In genomic region chr16:166375-167116, GRCh38 we compare ENCODE assay signal across 15 cellular contexts. TPM values are rescaled to one million over a fixed set of nuclear protein-coding genes. Genes with fewer than 3 reads are reported as not detected.
DNase-seq lines count a peak whose midpoint lies in the region; ATAC-seq and TF ChIP-seq lines count a peak whose summit lies in the region.
"Had no signal": no experiment of that assay in that cellular context is flagged by ENCODE, and none has a peak within 500 bp of the region (broad histone marks: within the 10 kb centered on the region; RNA-seq: fewer than 3 reads in every experiment).

No MANE protein-coding gene starts in this region.

- POLR2A ChIA-PET in CD8-positive, alpha-beta T cell (lab: Charles Lee), result no interaction called here
- POLR2A ChIA-PET in naive thymus-derived CD8-positive, alpha-beta T cell (lab: Charles Lee), result no interaction called here

- no peaks in the 10 kb centered on the region for H3K9me3 ChIP-seq in CD8-positive, alpha-beta T cell (ENCODE audit: low read length)
- H3K9me3 ChIP-seq in HUES64 (ENCODE audit: insufficient read depth, low read depth, low read length), result no peaks in the 10 kb centered on the region
- no peaks in the 10 kb centered on the region for H3K9me3 ChIP-seq in effector memory CD4-positive, alpha-beta T cell (ENCODE audit: control insufficient read depth, low read length)
- no peaks in the 10 kb centered on the region for H3K9me3 ChIP-seq in stomach
- H3K9me3 ChIP-seq: gastrocnemius medialis had no signal

- CTCF ChIA-PET in CD8-positive, alpha-beta T cell (lab: Charles Lee), result no interaction called here

- WGBS in HUES64, result 13% methylated on average over 43 of the region's 45 CpGs
- WGBS in stomach, 5 donors, result 4 to 7% (median 5%) methylated on average over 23 to 45 of the region's 45 CpGs

- H3K27ac ChIP-seq in CD8-positive, alpha-beta T cell (ENCODE audit: low read depth, low read length), result no peak overlapping the region
- H3K27ac ChIP-seq in HUES64 (ENCODE audit: low read depth, low read length) (no peak overlapping the region), stomach (no peak overlapping the region)
- no peak overlapping the region for H3K27ac ChIP-seq in effector memory CD4-positive, alpha-beta T cell (ENCODE audit: insufficient read depth, low read length, poor library complexity, severe bottlenecking)
- H3K27ac ChIP-seq: gastrocnemius medialis had no signal

- H3K9me3 Mint-ChIP-seq in CD8-positive, alpha-beta T cell, result no peaks in the 10 kb centered on the region
- no peaks in the 10 kb centered on the region for H3K9me3 Mint-ChIP-seq in naive thymus-derived CD8-positive, alpha-beta T cell
- H3K9me3 Mint-ChIP-seq: activated B cell treated with CpG ODN at 0.5 μM for 24 hours; activated naive CD4-positive, alpha-beta T cell treated with anti-CD3 and anti-CD28 coated beads for 36 hours had no signal

- DNase-seq in CD8-positive, alpha-beta T cell, result no peak
- DNase-seq in effector memory CD4-positive, alpha-beta T cell, result no peak
- DNase-seq in naive thymus-derived CD8-positive, alpha-beta T cell, result no peak
- DNase-seq in RKO (ENCODE audit: low spot score) (no peak), stomach (no peak), A172 (ENCODE audit: low spot score) (no peak)
- DNase-seq: activated B cell treated with CpG ODN at 0.5 μM for 24 hours; activated naive CD4-positive, alpha-beta T cell treated with anti-CD3 and anti-CD28 coated beads for 36 hours; gastrocnemius medialis; islet precursor cell; NCI-H2029 treated with DMSO at 0.1 percent for 48 hours had no signal

- no peak for TF ChIP-seq POLR2A in stomach (IDR thresholded peaks at IDR 0.05)

- H3K4me1 ChIP-seq in CD8-positive, alpha-beta T cell (ENCODE audit: insufficient read depth, low read length), result peaks cover 19% of the 10 kb centered on the region
- peaks cover 17% of the 10 kb centered on the region for H3K4me1 ChIP-seq in HUES64 (ENCODE audit: insufficient read depth, low read length)
- H3K4me1 ChIP-seq in effector memory CD4-positive, alpha-beta T cell (ENCODE audit: control insufficient read depth, insufficient read depth, low read length, poor library complexity, severe bottlenecking), result peaks cover 18% of the 10 kb centered on the region
- H3K4me1 ChIP-seq in stomach, result peaks cover 16 to 25% (median 19%) of the 10 kb centered on the region in 4 donors

- TF ChIP-seq CTCF in CD8-positive, alpha-beta T cell (IDR thresholded peaks at IDR 0.05), result no peak
- TF ChIP-seq CTCF in stomach (IDR thresholded peaks at IDR 0.05), result no peak

- H3K4me1 Mint-ChIP-seq in CD8-positive, alpha-beta T cell (ENCODE audit: low read depth), result peaks cover 4% of the 10 kb centered on the region
- H3K4me1 Mint-ChIP-seq in naive thymus-derived CD8-positive, alpha-beta T cell, result peaks cover 4 to 18% (median 14%) of the 10 kb centered on the region in 4 donors

- no peaks in the 10 kb centered on the region for H3K36me3 Mint-ChIP-seq in CD8-positive, alpha-beta T cell
- H3K36me3 Mint-ChIP-seq in naive thymus-derived CD8-positive, alpha-beta T cell, result no peaks in the 10 kb centered on the region

- H3K27ac Mint-ChIP-seq in CD8-positive, alpha-beta T cell, result no peak overlapping the region
- peak overlapping the region in 2 of 10 donors; percentile 18 to 59 for H3K27ac Mint-ChIP-seq in naive thymus-derived CD8-positive, alpha-beta T cell
- H3K27ac Mint-ChIP-seq: activated B cell treated with CpG ODN at 0.5 μM for 24 hours; activated naive CD4-positive, alpha-beta T cell treated with anti-CD3 and anti-CD28 coated beads for 36 hours had no signal

- intact Hi-C loops in CD8-positive, alpha-beta T cell (cut with DNase I, micrococcal nuclease), result no loop called here
- intact Hi-C loops in stomach (cut with DNase I; ENCODE audit: low total_unique reads), result no loop called here

- no peak overlapping the region for H3K4me3 ChIP-seq in CD8-positive, alpha-beta T cell (ENCODE audit: low read depth, low read length)
- H3K4me3 ChIP-seq in HUES64 (ENCODE audit: low read length) (peak overlapping the region; percentile 49; the same call in 1 of the 2 replicates), stomach (peak overlapping the region in 1 of 4 donors; percentile 35)
- H3K4me3 ChIP-seq in effector memory CD4-positive, alpha-beta T cell (ENCODE audit: insufficient read depth, low read depth, low read length, poor library complexity, severe bottlenecking), result peak overlapping the region; percentile 12

- ATAC-seq in CD8-positive, alpha-beta T cell, result no peak
- ATAC-seq in naive thymus-derived CD8-positive, alpha-beta T cell, result peak; percentile 56 to 60
- ATAC-seq: gastrocnemius medialis had no signal

- no peak for TF ChIP-seq EP300 in stomach (IDR thresholded peaks at IDR 0.05)

- peaks cover 47% of the 10 kb centered on the region for H3K27me3 Mint-ChIP-seq in CD8-positive, alpha-beta T cell (ENCODE audit: low read depth)
- peaks cover 15 to 69% (median 34%) of the 10 kb centered on the region in 5 donors for H3K27me3 Mint-ChIP-seq in naive thymus-derived CD8-positive, alpha-beta T cell

- H3K27me3 ChIP-seq in CD8-positive, alpha-beta T cell (ENCODE audit: insufficient read depth, low read length), result peaks cover 29% of the 10 kb centered on the region
- H3K27me3 ChIP-seq in HUES64 (ENCODE audit: insufficient read depth, low read length), result peaks cover 78% of the 10 kb centered on the region
- peaks cover 31% of the 10 kb centered on the region for H3K27me3 ChIP-seq in effector memory CD4-positive, alpha-beta T cell (replicated peaks; ENCODE audit: control insufficient read depth, insufficient read depth, low read length, poor library complexity, severe bottlenecking)
- H3K27me3 ChIP-seq in stomach, result peaks cover 26 to 88% (median 59%) of the 10 kb centered on the region in 3 donors

- no peak overlapping the region for H3K9ac ChIP-seq in HUES64 (ENCODE audit: low read depth, low read length)

- H3K36me3 ChIP-seq in CD8-positive, alpha-beta T cell (ENCODE audit: insufficient read depth, low read length), result no peaks in the 10 kb centered on the region
- H3K36me3 ChIP-seq in HUES64 (ENCODE audit: insufficient read depth, low read length), result no peaks in the 10 kb centered on the region
- H3K36me3 ChIP-seq in effector memory CD4-positive, alpha-beta T cell (ENCODE audit: control insufficient read depth, insufficient read depth, low read length), result no peaks in the 10 kb centered on the region
- no peaks in the 10 kb centered on the region for H3K36me3 ChIP-seq in stomach
- H3K36me3 ChIP-seq: gastrocnemius medialis had no signal

- H3K4me3 Mint-ChIP-seq in CD8-positive, alpha-beta T cell, result peak overlapping the region; percentile 21
- H3K4me3 Mint-ChIP-seq in naive thymus-derived CD8-positive, alpha-beta T cell, result peak overlapping the region in 8 of 10 donors; percentile 20 to 65 (median 48)
- H3K4me3 Mint-ChIP-seq: activated B cell treated with CpG ODN at 0.5 μM for 24 hours; activated naive CD4-positive, alpha-beta T cell treated with anti-CD3 and anti-CD28 coated beads for 36 hours had no signal

RNA-seq across cellular contexts. Expression of gene HBM, which starts 0.8 kb away (rescaled TPM):
- total RNA-seq in CD8-positive, alpha-beta T cell, result not detected
- polyA plus RNA-seq in HUES64 (2013, experiment 1 of 2), result not detected
- polyA plus RNA-seq in HUES64 (2013, experiment 2 of 2), result not detected
- not detected for total RNA-seq in naive thymus-derived CD8-positive, alpha-beta T cell
- polyA plus RNA-seq in naive thymus-derived CD8-positive, alpha-beta T cell, result not detected
- total RNA-seq in stomach, result 10 to 100 TPM in 1 of 5 donors, not detected in 4; 10.3 TPM
- not detected for polyA plus RNA-seq in stomach
- total RNA-seq in A172 (2014; rRNA removed; shearing (Covaris generic)), result not detected in 2 replicates
- total RNA-seq: activated B cell treated with CpG ODN at 0.5 μM for 24 hours; activated naive CD4-positive, alpha-beta T cell treated with anti-CD3 and anti-CD28 coated beads for 36 hours; bronchial epithelial cell; gastrocnemius medialis; LHCN-M2; mucosa of gallbladder had no signal

RNA-seq across cellular contexts. Expression of gene HBA2, which starts 6.1 kb away (rescaled TPM):
- not detected for total RNA-seq in CD8-positive, alpha-beta T cell
- not detected for polyA plus RNA-seq in HUES64 (2013, experiment 1 of 2)
- polyA plus RNA-seq in HUES64 (2013, experiment 2 of 2), result 1.3 TPM
- not detected for total RNA-seq in naive thymus-derived CD8-positive, alpha-beta T cell
- polyA plus RNA-seq in naive thymus-derived CD8-positive, alpha-beta T cell, result 1 to 10 TPM in 1 of 3 donors, under 1 TPM in 1, not detected in 1; 0.89 to 8.6 TPM
- 100 to 1,000 TPM in 1 of 5 donors, 10 to 100 TPM in 2, 1 to 10 TPM in 1, not detected in 1; 8.4 to 570 (median 32.0) TPM for total RNA-seq in stomach
- polyA plus RNA-seq in stomach, result 10 to 100 TPM in 2 of 3 donors, 1 to 10 TPM in 1; 3.5 to 21.3 (median 17.0) TPM
- total RNA-seq in A172 (2014; rRNA removed; shearing (Covaris generic)), result not detected in 2 replicates
- total RNA-seq: bronchial epithelial cell, LHCN-M2 had no signal

RNA-seq across cellular contexts. Expression of gene HBA1, which starts 9.9 kb away (rescaled TPM):
- total RNA-seq in CD8-positive, alpha-beta T cell, result under 1 TPM in 1 of 2 experiments, not detected in 1; 0.68 TPM
- 0.85 TPM for polyA plus RNA-seq in HUES64 (2013, experiment 1 of 2)
- polyA plus RNA-seq in HUES64 (2013, experiment 2 of 2), result not detected
- not detected for total RNA-seq in naive thymus-derived CD8-positive, alpha-beta T cell
- 1 to 10 TPM in 1 of 3 donors, not detected in 2; 1.7 TPM for polyA plus RNA-seq in naive thymus-derived CD8-positive, alpha-beta T cell
- 100 to 1,000 TPM in 1 of 5 donors, 10 to 100 TPM in 1, not detected in 3; 34.8 to 263 TPM for total RNA-seq in stomach
- 1 to 10 TPM in 1 of 3 donors, under 1 TPM in 1, not detected in 1; 0.88 to 5.7 TPM for polyA plus RNA-seq in stomach
- not detected in 2 replicates for total RNA-seq in A172 (2014; rRNA removed; shearing (Covaris generic))
- total RNA-seq: activated naive CD4-positive, alpha-beta T cell treated with anti-CD3 and anti-CD28 coated beads for 36 hours; bronchial epithelial cell; LHCN-M2 had no signal

RNA-seq across cellular contexts. Expression of gene HBQ1, which starts 13.7 kb away (rescaled TPM):
- total RNA-seq in CD8-positive, alpha-beta T cell, result not detected
- polyA plus RNA-seq in HUES64 (2013, experiment 1 of 2), result 0.45 TPM
- 0.95 TPM for polyA plus RNA-seq in HUES64 (2013, experiment 2 of 2)
- total RNA-seq in naive thymus-derived CD8-positive, alpha-beta T cell, result not detected
- polyA plus RNA-seq in naive thymus-derived CD8-positive, alpha-beta T cell, result under 1 TPM in 1 of 3 donors, not detected in 2; 0.71 TPM
- not detected for total RNA-seq in stomach
- polyA plus RNA-seq in stomach, result not detected
- total RNA-seq in A172 (2014; rRNA removed; shearing (Covaris generic)), result not detected in 2 replicates
- total RNA-seq: activated B cell treated with CpG ODN at 0.5 μM for 24 hours, bronchial epithelial cell, gastrocnemius medialis, mucosa of gallbladder had no signal

RNA-seq across cellular contexts. Expression of gene HBZ, which starts 14.1 kb away (rescaled TPM):
- total RNA-seq in CD8-positive, alpha-beta T cell, result not detected
- not detected for polyA plus RNA-seq in HUES64 (2013, experiment 1 of 2)
- polyA plus RNA-seq in HUES64 (2013, experiment 2 of 2), result not detected
- total RNA-seq in naive thymus-derived CD8-positive, alpha-beta T cell, result not detected
- polyA plus RNA-seq in naive thymus-derived CD8-positive, alpha-beta T cell, result not detected
- total RNA-seq in stomach, result not detected
- not detected for polyA plus RNA-seq in stomach
- total RNA-seq in A172 (2014; rRNA removed; shearing (Covaris generic)), result not detected in 2 replicates
- total RNA-seq: activated B cell treated with CpG ODN at 0.5 μM for 24 hours; activated naive CD4-positive, alpha-beta T cell treated with anti-CD3 and anti-CD28 coated beads for 36 hours; bronchial epithelial cell; gastrocnemius medialis; LHCN-M2 had no signal
